Comparison of ENCODE assay signal across 1 cellular context in genomic region chr12:98515368-98516183, GRCh38.
A peak's percentile ranks its signal among the peaks of the same experiment; 100 is the strongest.
TF ChIP-seq lines count a peak whose summit lies in the region.

A gene with protein sequence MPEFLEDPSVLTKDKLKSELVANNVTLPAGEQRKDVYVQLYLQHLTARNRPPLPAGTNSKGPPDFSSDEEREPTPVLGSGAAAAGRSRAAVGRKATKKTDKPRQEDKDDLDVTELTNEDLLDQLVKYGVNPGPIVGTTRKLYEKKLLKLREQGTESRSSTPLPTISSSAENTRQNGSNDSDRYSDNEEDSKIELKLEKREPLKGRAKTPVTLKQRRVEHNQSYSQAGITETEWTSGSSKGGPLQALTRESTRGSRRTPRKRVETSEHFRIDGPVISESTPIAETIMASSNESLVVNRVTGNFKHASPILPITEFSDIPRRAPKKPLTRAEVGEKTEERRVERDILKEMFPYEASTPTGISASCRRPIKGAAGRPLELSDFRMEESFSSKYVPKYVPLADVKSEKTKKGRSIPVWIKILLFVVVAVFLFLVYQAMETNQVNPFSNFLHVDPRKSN (plus strand): TSS chr12:98515590. CDS start chr12:98515868, 278 bp downstream.

TF ChIP-seq in HepG2, 621 proteins besides CTCF, POLR2A, EP300 and RAD21 (continued from another document and continues in another):
- TF ChIP-seq TSC22D2 (CRISPR knock-in tag; IDR thresholded peaks at IDR 0.05; ENCODE audit: borderline replicate concordance) (0 out of 2 replicates have a peak, but pooled peaks have one; percentile 35), ZNF672 (CRISPR knock-in tag; IDR thresholded peaks at IDR 0.05) (no peak), NCOR1 (IDR thresholded peaks at IDR 0.05; ENCODE audit: borderline replicate concordance, low read length) (no peak), HMG20B (CRISPR knock-in tag; conservative IDR thresholded peaks at IDR 0.05) (no peak), SALL2 (CRISPR knock-in tag; IDR thresholded peaks at IDR 0.05) (peak; percentile 57; the same call in 1 of the 2 replicates), NFYB (CRISPR knock-in tag; IDR thresholded peaks at IDR 0.05) (peak; percentile 95), ZNF225 (CRISPR knock-in tag; IDR thresholded peaks at IDR 0.05) (no peak), ETS1 (CRISPR knock-in tag; IDR thresholded peaks at IDR 0.05) (no peak), SOX5 (CRISPR knock-in tag; IDR thresholded peaks at IDR 0.05; ENCODE audit: borderline replicate concordance) (peak; percentile 22; the same call in 1 of the 2 replicates), KDM5B (CRISPR knock-in tag; IDR thresholded peaks at IDR 0.05; ENCODE audit: borderline replicate concordance) (peak; percentile 85), ZNF10 (CRISPR knock-in tag; IDR thresholded peaks at IDR 0.05; ENCODE audit: borderline replicate concordance, low read depth) (no peak), TAF1 (CRISPR knock-in tag; IDR thresholded peaks at IDR 0.05) (peak; percentile 89), ZFP62 (CRISPR knock-in tag; IDR thresholded peaks at IDR 0.05) (no peak), ZNF224 (CRISPR knock-in tag; IDR thresholded peaks at IDR 0.05) (no peak), JUN (CRISPR knock-in tag; IDR thresholded peaks at IDR 0.05) (no peak), ZNF431 (CRISPR knock-in tag; IDR thresholded peaks at IDR 0.05; ENCODE audit: borderline replicate concordance, low read depth) (no peak), XRCC5 (optimal IDR thresholded peaks at IDR 0.05; ENCODE audit: low read length) (peak; percentile 64), RAD51 (IDR thresholded peaks at IDR 0.05; ENCODE audit: borderline replicate concordance) (no peak), MYC (CRISPR knock-in tag; IDR thresholded peaks at IDR 0.05; ENCODE audit: borderline replicate concordance) (peak; percentile 91), ZNF326 (CRISPR knock-in tag; IDR thresholded peaks at IDR 0.05; ENCODE audit: borderline replicate concordance) (no peak), ZNF142 (CRISPR knock-in tag; IDR thresholded peaks at IDR 0.05) (0 out of 2 replicates have a peak, but pooled peaks have one; percentile 33), ZNF34 (CRISPR knock-in tag; IDR thresholded peaks at IDR 0.05; ENCODE audit: borderline replicate concordance) (no peak), ZNF446 (CRISPR knock-in tag; IDR thresholded peaks at IDR 0.05) (peak; percentile 87), ZNF782 (CRISPR knock-in tag; IDR thresholded peaks at IDR 0.05; ENCODE audit: borderline replicate concordance) (0 out of 2 replicates have a peak, but pooled peaks have one; percentile 50), ZNF772 (CRISPR knock-in tag; IDR thresholded peaks at IDR 0.05) (no peak), ZNF121 (CRISPR knock-in tag; IDR thresholded peaks at IDR 0.05) (no peak), LCORL (IDR thresholded peaks at IDR 0.05) (no peak), LCORL (CRISPR knock-in tag; IDR thresholded peaks at IDR 0.05) (no peak), CBFB (CRISPR knock-in tag; IDR thresholded peaks at IDR 0.05) (no peak), EHMT2 (IDR thresholded peaks at IDR 0.05; ENCODE audit: borderline replicate concordance, low read depth, low read length) (no peak), ZNF773 (CRISPR knock-in tag; IDR thresholded peaks at IDR 0.05; ENCODE audit: borderline replicate concordance) (no peak), MIER2 (CRISPR knock-in tag; IDR thresholded peaks at IDR 0.05) (no peak), ATF7 (IDR thresholded peaks at IDR 0.05) (no peak), ATF7 (CRISPR knock-in tag; IDR thresholded peaks at IDR 0.05) (no peak), ZNF597 (CRISPR knock-in tag; IDR thresholded peaks at IDR 0.05) (no peak), ZFX (CRISPR knock-in tag; IDR thresholded peaks at IDR 0.05; ENCODE audit: low read depth) (peak; percentile 71), RELA (CRISPR knock-in tag; IDR thresholded peaks at IDR 0.05) (no peak), REPIN1 (CRISPR knock-in tag; IDR thresholded peaks at IDR 0.05; ENCODE audit: borderline replicate concordance, low read depth) (no peak), SP4 (CRISPR knock-in tag; IDR thresholded peaks at IDR 0.05) (peak; percentile 51; the same call in 1 of the 2 replicates), RFXAP (CRISPR knock-in tag; IDR thresholded peaks at IDR 0.05; ENCODE audit: borderline replicate concordance) (0 out of 2 replicates have a peak, but pooled peaks have one; percentile 67), ZNF766 (CRISPR knock-in tag; IDR thresholded peaks at IDR 0.05; ENCODE audit: borderline replicate concordance) (0 out of 2 replicates have a peak, but pooled peaks have one; percentile 59), ZBTB7A (CRISPR knock-in tag; IDR thresholded peaks at IDR 0.05) (peak; percentile 41; the same call in 1 of the 2 replicates), GPN1 (CRISPR knock-in tag; IDR thresholded peaks at IDR 0.05; ENCODE audit: borderline replicate concordance) (no peak), MXD4 (CRISPR knock-in tag; IDR thresholded peaks at IDR 0.05) (0 out of 2 replicates have a peak, but pooled peaks have one; percentile 4)
- TF ChIP-seq, protein P1, sequence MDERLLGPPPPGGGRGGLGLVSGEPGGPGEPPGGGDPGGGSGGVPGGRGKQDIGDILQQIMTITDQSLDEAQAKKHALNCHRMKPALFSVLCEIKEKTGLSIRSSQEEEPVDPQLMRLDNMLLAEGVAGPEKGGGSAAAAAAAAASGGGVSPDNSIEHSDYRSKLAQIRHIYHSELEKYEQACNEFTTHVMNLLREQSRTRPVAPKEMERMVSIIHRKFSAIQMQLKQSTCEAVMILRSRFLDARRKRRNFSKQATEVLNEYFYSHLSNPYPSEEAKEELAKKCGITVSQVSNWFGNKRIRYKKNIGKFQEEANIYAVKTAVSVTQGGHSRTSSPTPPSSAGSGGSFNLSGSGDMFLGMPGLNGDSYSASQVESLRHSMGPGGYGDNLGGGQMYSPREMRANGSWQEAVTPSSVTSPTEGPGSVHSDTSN (CRISPR knock-in tag; IDR thresholded peaks at IDR 0.05), result no peak
- TF ChIP-seq, protein P2, sequence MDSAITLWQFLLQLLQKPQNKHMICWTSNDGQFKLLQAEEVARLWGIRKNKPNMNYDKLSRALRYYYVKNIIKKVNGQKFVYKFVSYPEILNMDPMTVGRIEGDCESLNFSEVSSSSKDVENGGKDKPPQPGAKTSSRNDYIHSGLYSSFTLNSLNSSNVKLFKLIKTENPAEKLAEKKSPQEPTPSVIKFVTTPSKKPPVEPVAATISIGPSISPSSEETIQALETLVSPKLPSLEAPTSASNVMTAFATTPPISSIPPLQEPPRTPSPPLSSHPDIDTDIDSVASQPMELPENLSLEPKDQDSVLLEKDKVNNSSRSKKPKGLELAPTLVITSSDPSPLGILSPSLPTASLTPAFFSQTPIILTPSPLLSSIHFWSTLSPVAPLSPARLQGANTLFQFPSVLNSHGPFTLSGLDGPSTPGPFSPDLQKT (CRISPR knock-in tag; IDR thresholded peaks at IDR 0.05; ENCODE audit: borderline replicate concordance), result no peak
- TF ChIP-seq, protein P3, sequence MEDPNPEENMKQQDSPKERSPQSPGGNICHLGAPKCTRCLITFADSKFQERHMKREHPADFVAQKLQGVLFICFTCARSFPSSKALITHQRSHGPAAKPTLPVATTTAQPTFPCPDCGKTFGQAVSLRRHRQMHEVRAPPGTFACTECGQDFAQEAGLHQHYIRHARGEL (CRISPR knock-in tag; IDR thresholded peaks at IDR 0.05), result no peak
- TF ChIP-seq, protein P4, sequence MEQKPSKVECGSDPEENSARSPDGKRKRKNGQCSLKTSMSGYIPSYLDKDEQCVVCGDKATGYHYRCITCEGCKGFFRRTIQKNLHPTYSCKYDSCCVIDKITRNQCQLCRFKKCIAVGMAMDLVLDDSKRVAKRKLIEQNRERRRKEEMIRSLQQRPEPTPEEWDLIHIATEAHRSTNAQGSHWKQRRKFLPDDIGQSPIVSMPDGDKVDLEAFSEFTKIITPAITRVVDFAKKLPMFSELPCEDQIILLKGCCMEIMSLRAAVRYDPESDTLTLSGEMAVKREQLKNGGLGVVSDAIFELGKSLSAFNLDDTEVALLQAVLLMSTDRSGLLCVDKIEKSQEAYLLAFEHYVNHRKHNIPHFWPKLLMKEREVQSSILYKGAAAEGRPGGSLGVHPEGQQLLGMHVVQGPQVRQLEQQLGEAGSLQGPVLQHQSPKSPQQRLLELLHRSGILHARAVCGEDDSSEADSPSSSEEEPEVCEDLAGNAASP (CRISPR knock-in tag; IDR thresholded peaks at IDR 0.05; ENCODE audit: borderline replicate concordance), result no peak
- TF ChIP-seq, protein P5, sequence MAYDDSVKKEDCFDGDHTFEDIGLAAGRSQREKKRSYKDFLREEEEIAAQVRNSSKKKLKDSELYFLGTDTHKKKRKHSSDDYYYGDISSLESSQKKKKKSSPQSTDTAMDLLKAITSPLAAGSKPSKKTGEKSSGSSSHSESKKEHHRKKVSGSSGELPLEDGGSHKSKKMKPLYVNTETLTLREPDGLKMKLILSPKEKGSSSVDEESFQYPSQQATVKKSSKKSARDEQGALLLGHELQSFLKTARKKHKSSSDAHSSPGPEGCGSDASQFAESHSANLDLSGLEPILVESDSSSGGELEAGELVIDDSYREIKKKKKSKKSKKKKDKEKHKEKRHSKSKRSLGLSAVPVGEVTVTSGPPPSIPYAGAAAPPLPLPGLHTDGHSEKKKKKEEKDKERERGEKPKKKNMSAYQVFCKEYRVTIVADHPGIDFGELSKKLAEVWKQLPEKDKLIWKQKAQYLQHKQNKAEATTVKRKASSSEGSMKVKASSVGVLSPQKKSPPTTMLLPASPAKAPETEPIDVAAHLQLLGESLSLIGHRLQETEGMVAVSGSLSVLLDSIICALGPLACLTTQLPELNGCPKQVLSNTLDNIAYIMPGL (CRISPR knock-in tag; IDR thresholded peaks at IDR 0.05; ENCODE audit: borderline replicate concordance in 1 of 2, low read depth in 1 of 2), result peak; percentile 63 to 83; a peak in 2 of 4 replicates
- TF ChIP-seq, protein P6, sequence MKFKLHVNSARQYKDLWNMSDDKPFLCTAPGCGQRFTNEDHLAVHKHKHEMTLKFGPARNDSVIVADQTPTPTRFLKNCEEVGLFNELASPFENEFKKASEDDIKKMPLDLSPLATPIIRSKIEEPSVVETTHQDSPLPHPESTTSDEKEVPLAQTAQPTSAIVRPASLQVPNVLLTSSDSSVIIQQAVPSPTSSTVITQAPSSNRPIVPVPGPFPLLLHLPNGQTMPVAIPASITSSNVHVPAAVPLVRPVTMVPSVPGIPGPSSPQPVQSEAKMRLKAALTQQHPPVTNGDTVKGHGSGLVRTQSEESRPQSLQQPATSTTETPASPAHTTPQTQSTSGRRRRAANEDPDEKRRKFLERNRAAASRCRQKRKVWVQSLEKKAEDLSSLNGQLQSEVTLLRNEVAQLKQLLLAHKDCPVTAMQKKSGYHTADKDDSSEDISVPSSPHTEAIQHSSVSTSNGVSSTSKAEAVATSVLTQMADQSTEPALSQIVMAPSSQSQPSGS (CRISPR knock-in tag; IDR thresholded peaks at IDR 0.05), result peak; percentile 51; the same call in 1 of the 2 replicates
